ENCODE assay signal across 24 cellular contexts in the genomic region with DNA sequence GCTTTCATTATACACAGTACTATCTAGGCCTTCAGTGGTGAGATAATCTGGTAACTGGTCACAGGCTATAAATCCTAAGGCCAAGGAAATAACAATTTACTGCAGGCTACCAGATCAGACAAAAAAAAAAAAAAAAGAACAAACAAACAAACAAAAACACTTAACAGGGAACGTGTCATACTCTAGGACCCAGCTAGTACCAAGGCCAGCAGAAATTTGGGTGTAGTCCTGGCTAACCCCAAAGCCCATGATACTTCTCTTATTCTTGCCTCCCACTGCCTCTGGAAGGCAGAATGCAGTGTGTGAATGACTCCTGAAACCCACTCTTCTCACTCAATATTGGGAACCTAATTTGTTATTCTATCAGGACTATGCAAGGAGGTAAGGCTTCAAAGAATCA. TPM values are rescaled to one million over a fixed set of nuclear protein-coding genes. Genes with fewer than 3 reads are reported as not detected.
"Had no signal": no experiment of that assay in that cellular context is flagged by ENCODE, and none has a peak within 500 bp of the region (broad histone marks: within the 10 kb centered on the region; RNA-seq: fewer than 3 reads in every experiment).

No MANE protein-coding gene starts in this region.

- H3K36me3 Mint-ChIP-seq: activated naive CD4-positive, alpha-beta T cell treated with anti-CD3 and anti-CD28 coated beads, Interleukin-2, amount 50 U/mL, for 24 hours; naive thymus-derived CD8-positive, alpha-beta T cell; stimulated activated effector memory CD8-positive, alpha-beta T cell treated with anti-CD3 and anti-CD28 coated beads, Interleukin-12 subunit alpha, Interleukin-12 subunit beta, amount 100 ng/mL, for 72 hours had no signal

- H3K4me1 Mint-ChIP-seq: activated naive CD4-positive, alpha-beta T cell treated with anti-CD3 and anti-CD28 coated beads, Interleukin-2, amount 50 U/mL, for 24 hours; naive thymus-derived CD8-positive, alpha-beta T cell; stimulated activated effector memory CD8-positive, alpha-beta T cell treated with anti-CD3 and anti-CD28 coated beads, Interleukin-12 subunit alpha, Interleukin-12 subunit beta, amount 100 ng/mL, for 72 hours had no signal

- ATAC-seq: body of pancreas; lower lobe of right lung; naive thymus-derived CD8-positive, alpha-beta T cell; psoas muscle; stimulated activated effector memory CD8-positive, alpha-beta T cell treated with anti-CD3 and anti-CD28 coated beads, Interleukin-12 subunit alpha, Interleukin-12 subunit beta, amount 100 ng/mL, for 72 hours had no signal

- H3K4me1 ChIP-seq: lower lobe of right lung, psoas muscle, stomach, transverse colon had no signal

- H3K4me3 ChIP-seq: body of pancreas, cardiac muscle cell, heart left ventricle, lower lobe of right lung, ovary, psoas muscle, skin epidermis, stomach, transverse colon, vagina had no signal

- H3K9me3 Mint-ChIP-seq: activated naive CD4-positive, alpha-beta T cell treated with anti-CD3 and anti-CD28 coated beads, Interleukin-2, amount 50 U/mL, for 24 hours; dendritic cell treated with granulocyte-macrophage colony-stimulating factor and Interleukin-4, amounts not matched to agents 40 ng/mL and 50 ng/mL, for 4 days; naive thymus-derived CD8-positive, alpha-beta T cell; stimulated activated effector memory CD8-positive, alpha-beta T cell treated with anti-CD3 and anti-CD28 coated beads, Interleukin-12 subunit alpha, Interleukin-12 subunit beta, amount 100 ng/mL, for 72 hours had no signal

- H3K36me3 ChIP-seq: cardiac muscle cell, heart left ventricle, lower lobe of right lung, neutrophil, ovary, stomach, transverse colon, vagina had no signal

- DNase-seq: activated gamma-delta T cell treated with Interleukin-2 at 50 U/mL for 16 hours; activated T-cell treated with anti-CD3 and anti-CD28 coated beads, Interleukin-2, amount 50 U/mL, for 1 hour; anterior cingulate cortex; body of pancreas; effector CD4-positive, alpha-beta T cell; heart left ventricle; islet precursor cell; left cardiac atrium; lower lobe of right lung; mesendoderm; naive thymus-derived CD8-positive, alpha-beta T cell; ovary; psoas muscle; right cardiac atrium; stimulated activated CD4-positive, alpha-beta T cell treated with anti-CD3 and anti-CD28 coated beads, Interleukin-2, amount 100 ng/mL, for 24 hours; stomach; transverse colon had no signal

- H3K9me3 ChIP-seq: body of pancreas, heart left ventricle, lower lobe of right lung, neutrophil, ovary, psoas muscle, stomach, transverse colon, vagina had no signal

- H3K27ac ChIP-seq: cardiac muscle cell, lower lobe of right lung, neutrophil, ovary, psoas muscle, skin epidermis, stomach, transverse colon, vagina had no signal

- H3K27me3 Mint-ChIP-seq: dendritic cell treated with granulocyte-macrophage colony-stimulating factor and Interleukin-4, amounts not matched to agents 40 ng/mL and 50 ng/mL, for 4 days had no signal

- H3K27ac Mint-ChIP-seq: activated naive CD4-positive, alpha-beta T cell treated with anti-CD3 and anti-CD28 coated beads, Interleukin-2, amount 50 U/mL, for 24 hours; dendritic cell treated with granulocyte-macrophage colony-stimulating factor and Interleukin-4, amounts not matched to agents 40 ng/mL and 50 ng/mL, for 4 days; naive thymus-derived CD8-positive, alpha-beta T cell; stimulated activated effector memory CD8-positive, alpha-beta T cell treated with anti-CD3 and anti-CD28 coated beads, Interleukin-12 subunit alpha, Interleukin-12 subunit beta, amount 100 ng/mL, for 72 hours had no signal

- H3K27me3 ChIP-seq: body of pancreas, cardiac muscle cell, heart left ventricle, neutrophil, ovary, stomach, transverse colon, vagina had no signal

- H3K4me3 Mint-ChIP-seq: activated naive CD4-positive, alpha-beta T cell treated with anti-CD3 and anti-CD28 coated beads, Interleukin-2, amount 50 U/mL, for 24 hours; dendritic cell treated with granulocyte-macrophage colony-stimulating factor and Interleukin-4, amounts not matched to agents 40 ng/mL and 50 ng/mL, for 4 days; naive thymus-derived CD8-positive, alpha-beta T cell; stimulated activated effector memory CD8-positive, alpha-beta T cell treated with anti-CD3 and anti-CD28 coated beads, Interleukin-12 subunit alpha, Interleukin-12 subunit beta, amount 100 ng/mL, for 72 hours had no signal

RNA-seq across cellular contexts. Expression of a gene that starts 53.7 kb away (rescaled TPM):
- total RNA-seq: naive thymus-derived CD8-positive, alpha-beta T cell had no signal
